Comparison of ENCODE assay signal across 22 cellular contexts in genomic region chr2:213219816-213220215, GRCh38.
"Had no signal": no experiment of that assay in that cellular context is flagged by ENCODE, and none has a peak within 500 bp of the region (broad histone marks: within the 10 kb centered on the region; RNA-seq: fewer than 3 reads in every experiment).

No MANE protein-coding gene starts in this region.

- H2AFZ ChIP-seq: neural progenitor cell had no signal

- H3K36me3 Mint-ChIP-seq: activated naive CD4-positive, alpha-beta T cell treated with anti-CD3 and anti-CD28 coated beads, Interleukin-2, amount 50 U/mL, for 72 hours; naive thymus-derived CD4-positive, alpha-beta T cell; neural progenitor cell had no signal

- H3K27ac Mint-ChIP-seq: activated naive CD4-positive, alpha-beta T cell treated with anti-CD3 and anti-CD28 coated beads, Interleukin-2, amount 50 U/mL, for 72 hours; activated T-helper 1 cell treated with anti-CD3 and anti-CD28 coated beads, Interleukin-12 subunit alpha, Interleukin-12 subunit beta, Interleukin-2, Interleukin-4 antibody, amounts not matched to agents 30 ng/mL and 10 ng/mL and 1 ng/mL, durations not matched to agents 14 hours and 24 hours and 36 hours; endodermal cell; naive thymus-derived CD4-positive, alpha-beta T cell; neural progenitor cell had no signal

- H3K36me3 ChIP-seq: colonic mucosa, heart right ventricle, neural progenitor cell, prostate gland, right atrium auricular region, stomach, vagina had no signal

- H3K27ac ChIP-seq: body of pancreas, colonic mucosa, heart right ventricle, neural progenitor cell, prostate gland, right atrium auricular region, skin epidermis, stomach, vagina had no signal

- H3K4me1 ChIP-seq: body of pancreas, colonic mucosa, heart right ventricle, neural progenitor cell, prostate gland, right atrium auricular region, stomach had no signal

- ATAC-seq: activated naive CD4-positive, alpha-beta T cell treated with anti-CD3 and anti-CD28 coated beads, Interleukin-2, amount 50 U/mL, for 72 hours; body of pancreas; heart right ventricle; left cardiac atrium; naive thymus-derived CD4-positive, alpha-beta T cell had no signal

- H3K9me3 ChIP-seq: body of pancreas, colonic mucosa, heart right ventricle, prostate gland, right atrium auricular region, stomach, vagina had no signal

- H3K4me3 Mint-ChIP-seq: activated T-helper 1 cell treated with anti-CD3 and anti-CD28 coated beads, Interleukin-12 subunit alpha, Interleukin-12 subunit beta, Interleukin-2, Interleukin-4 antibody, amounts not matched to agents 30 ng/mL and 10 ng/mL and 1 ng/mL, durations not matched to agents 14 hours and 24 hours and 36 hours; endodermal cell; naive thymus-derived CD4-positive, alpha-beta T cell; neural progenitor cell had no signal

- H3K9me3 Mint-ChIP-seq: activated naive CD4-positive, alpha-beta T cell treated with anti-CD3 and anti-CD28 coated beads, Interleukin-2, amount 50 U/mL, for 72 hours; activated T-helper 1 cell treated with anti-CD3 and anti-CD28 coated beads, Interleukin-12 subunit alpha, Interleukin-12 subunit beta, Interleukin-2, Interleukin-4 antibody, amounts not matched to agents 30 ng/mL and 10 ng/mL and 1 ng/mL, durations not matched to agents 14 hours and 24 hours and 36 hours; endodermal cell; naive thymus-derived CD4-positive, alpha-beta T cell; neural progenitor cell had no signal

- H3K9ac ChIP-seq: neural progenitor cell had no signal

- H3K4me1 Mint-ChIP-seq: naive thymus-derived CD4-positive, alpha-beta T cell; neural progenitor cell had no signal

- DNase-seq: activated gamma-delta T cell treated with Interleukin-2 at 50 U/mL for 16 hours; amygdala; body of pancreas; central memory CD4-positive, alpha-beta T cell; colonic mucosa; endodermal cell; erythroblast; heart right ventricle; left cardiac atrium; mesendoderm; naive thymus-derived CD4-positive, alpha-beta T cell; stomach; T-helper 1 cell; T-helper 9 cell; trophoblast cell had no signal

- H3K4me3 ChIP-seq: body of pancreas, colonic mucosa, heart right ventricle, neural progenitor cell, prostate gland, right atrium auricular region, skin epidermis, stomach, vagina had no signal

- H3K27me3 ChIP-seq: body of pancreas, colonic mucosa, heart right ventricle, neural progenitor cell, right atrium auricular region, stomach, vagina had no signal

- H3K4me2 ChIP-seq: neural progenitor cell had no signal
